ENCODE assay signal across 17 cellular contexts in the genomic region with DNA sequence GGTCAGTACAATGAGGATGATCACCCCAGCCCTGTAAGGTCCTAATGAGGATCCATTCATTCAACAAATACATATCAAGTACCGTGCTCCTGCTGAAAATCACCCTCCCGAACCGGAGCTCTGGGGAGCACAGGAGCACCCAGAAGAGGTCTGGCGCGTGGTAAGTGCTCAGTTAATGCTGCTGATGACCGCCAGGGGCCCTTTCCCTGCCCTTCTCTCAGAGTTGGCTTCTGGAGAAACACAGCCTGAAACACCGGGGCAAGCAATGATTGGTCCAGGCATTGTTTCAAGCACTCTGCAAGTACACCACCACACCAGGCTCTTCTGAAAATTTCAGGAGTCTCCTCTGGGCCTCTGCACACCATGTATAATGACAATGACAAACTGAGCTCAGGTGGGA. TPM values are rescaled to one million over a fixed set of nuclear protein-coding genes. Genes with fewer than 3 reads are reported as not detected.
DNase-seq lines count a peak whose midpoint lies in the region; ATAC-seq, FAIRE-seq and TF ChIP-seq lines count a peak whose summit lies in the region.
"Had no signal": no experiment of that assay in that cellular context is flagged by ENCODE, and none has a peak within 500 bp of the region (broad histone marks: within the 10 kb centered on the region; RNA-seq: fewer than 3 reads in every experiment).

No MANE protein-coding gene starts in this region.

- H3K4me3 ChIP-seq in K562 (no peak overlapping the region), mesendoderm (ENCODE audit: low read length) (no peak overlapping the region)
- H3K4me3 ChIP-seq: mucosa of descending colon had no signal

- peak; percentile 59 for DNase-seq in DMS 273 (lab: John Stamatoyannopoulos, UW; ENCODE audit: unreplicated experiment)
- DNase-seq in DMS 273 treated with DMSO at 0.1 percent for 48 hours (lab: John Stamatoyannopoulos, UW): no peak
- DNase-seq in HuH-7.5 (ENCODE audit: low spot score): peak; percentile 75
- peak; percentile 61 to 71 (median 67) for DNase-seq in K562 (ENCODE audit: extremely low read depth in 1 of 4, low spot score in 3 of 4)
- DNase-seq in mesendoderm: peak; percentile 66
- no peak for DNase-seq in NCI-H2029 (lab: John Stamatoyannopoulos, UW)
- DNase-seq in NCI-H1436 treated with DMSO at 0.1 percent for 48 hours (lab: John Stamatoyannopoulos, UW): no peak
- DNase-seq: activated B cell treated with CpG ODN at 0.5 μM for 24 hours, cortex of kidney, immature natural killer cell, KG1, mucosa of descending colon, NCI-H774, Right ventricle myocardium superior had no signal

- no peak overlapping the region for H4K8ac ChIP-seq in mesendoderm (ENCODE audit: low read depth, low read length)

- H3K36me3 ChIP-seq in K562 (ENCODE audit: control insufficient read depth, insufficient read depth, low read length) (no peaks in the 10 kb centered on the region), mesendoderm (ENCODE audit: control insufficient read depth, insufficient read depth, low read length) (no peaks in the 10 kb centered on the region)

- H2BK5ac ChIP-seq in mesendoderm (ENCODE audit: low read length): no peak overlapping the region

- no peak overlapping the region for H2BK15ac ChIP-seq in mesendoderm (replicated peaks; ENCODE audit: low read depth)

- peak in 1 of 2 experiments; percentile 61; a peak in 2 of 4 replicates for TF ChIP-seq RAD21 in K562 (CRISPR knock-in tag; conservative IDR thresholded peaks at IDR 0.05 in 1 of 2, IDR thresholded peaks at IDR 0.05 in 1 of 2)

- no peak overlapping the region for H3K18ac ChIP-seq in mesendoderm (ENCODE audit: low read length)

- in situ Hi-C loops in K562 (cut with MboI): loop anchor here (5.0 kb wide), 2 partner anchors 54 to 339 kb away; no protein-coding TSS in a partner anchor

- H3K4me2 ChIP-seq in K562 (ENCODE audit: insufficient read depth, low read length): no peak overlapping the region
- H3K4me2 ChIP-seq in mesendoderm (ENCODE audit: low read length): no peak overlapping the region

- peak; percentile 76 for FAIRE-seq in K562 (lab: Jason Lieb, UNC)

- TF ChIP-seq CTCF in K562 (IDR thresholded peaks at IDR 0.05 in 2 of 3, conservative IDR thresholded peaks at IDR 0.05 in 1 of 3; ENCODE audit: insufficient read depth in 2 of 3, low read depth in 1 of 3, low read length in 3 of 3): peak; percentile 67 to 74 (median 72)

- TF ChIP-seq EP300 in K562 (IDR thresholded peaks at IDR 0.05; ENCODE audit: low read length): no peak

- CTCF ChIA-PET in K562 (lab: Yijun Ruan, JAX; ENCODE audit: low intra/inter-chr PET ratio): interaction anchor here (1.2 kb wide), 1 partner anchor 61 kb away, joined by 3 read pairs; no protein-coding TSS in a partner anchor

- H4K20me1 ChIP-seq in K562 (replicated peaks; ENCODE audit: control insufficient read depth, insufficient read depth, low read length): no peaks in the 10 kb centered on the region

- H3K23ac ChIP-seq in mesendoderm (ENCODE audit: low read length): no peak overlapping the region

- 22% methylated on average over 7 of the region's 7 CpGs for WGBS in K562 (ENCODE audit: insufficient coverage, low coverage, missing lambda C conversion rate)
- WGBS in mesendoderm (ENCODE audit: extremely low coverage, insufficient coverage, low lambda C conversion rate): no CpG with 5 or more reads among the region's 7 CpGs

- no peaks in the 10 kb centered on the region for H3K9me1 ChIP-seq in K562 (ENCODE audit: control insufficient read depth, insufficient read depth, low read length)

- H3K27ac ChIP-seq in K562 (ENCODE audit: extremely low read depth, low read depth, low read length) (no peak overlapping the region), mesendoderm (ENCODE audit: low read depth, low read length) (no peak overlapping the region)
- H3K27ac ChIP-seq: 22Rv1 had no signal

- peaks cover 19 to 27% of the 10 kb centered on the region in 2 experiments for H3K4me1 ChIP-seq in K562 (replicated peaks in 1 of 2; ENCODE audit: control insufficient read depth in 2 of 2, insufficient read depth in 2 of 2, low read length in 2 of 2)
- peaks cover 2% of the 10 kb centered on the region for H3K4me1 ChIP-seq in mesendoderm (ENCODE audit: control insufficient read depth, low read depth, low read length)

- H3K56ac ChIP-seq in mesendoderm (ENCODE audit: low read length): no peak overlapping the region

- POLR2A ChIA-PET in K562 (lab: Yijun Ruan, JAX): interaction anchor here (0.6 to 1.7 kb wide), 6 partner anchors 10 to 276 kb away, joined by 3 to 6 read pairs (median 4); no protein-coding TSS in a partner anchor

- H2BK120ac ChIP-seq in mesendoderm (ENCODE audit: low read depth, low read length): no peak overlapping the region

- no peak overlapping the region for H3K4ac ChIP-seq in mesendoderm (ENCODE audit: low read depth, low read length)

- H3K9ac ChIP-seq in K562 (ENCODE audit: insufficient read depth in 1 of 2, low read depth in 2 of 2, low read length in 2 of 2) (peak overlapping the region in 1 of 2 experiments; percentile 50; a peak in 1 of 4 replicates), mesendoderm (ENCODE audit: low read length) (no peak overlapping the region)

- intact Hi-C loops in K562 (cut with micrococcal nuclease): no loop called here

- BruUV-seq in K562 (replicated peaks; lab: Mats Ljungman, UMichigan): no TSS peak

- H3K79me1 ChIP-seq in mesendoderm (ENCODE audit: low read length): peaks cover 3% of the 10 kb centered on the region

- H3K9me3 ChIP-seq in K562 (replicated peaks; ENCODE audit: control insufficient read depth, insufficient read depth, low read depth, low read length): no peaks in the 10 kb centered on the region
- H3K9me3 ChIP-seq: mucosa of descending colon had no signal

- TF ChIP-seq POLR2A in K562 (conservative IDR thresholded peaks at IDR 0.05): no peak

- H2AK5ac ChIP-seq in mesendoderm (ENCODE audit: low read length): no peak overlapping the region

- no peak overlapping the region for H4K5ac ChIP-seq in mesendoderm (ENCODE audit: low read length)

- H3K79me2 ChIP-seq in K562 (ENCODE audit: control insufficient read depth, insufficient read depth, low read length): peaks cover 13% of the 10 kb centered on the region
- H3K79me2 ChIP-seq in mesendoderm (ENCODE audit: control insufficient read depth, insufficient read depth, low read length): peaks cover 10% of the 10 kb centered on the region

- no peaks in the 10 kb centered on the region for H3K27me3 ChIP-seq in K562 (ENCODE audit: control insufficient read depth in 2 of 2, insufficient read depth in 2 of 2, low read length in 2 of 2)
- H3K27me3 ChIP-seq in mesendoderm (ENCODE audit: insufficient read depth, low read length, poor library complexity): no peaks in the 10 kb centered on the region

- peak overlapping the region; percentile 71 for H2AFZ ChIP-seq in K562 (ENCODE audit: low read depth, low read length)

- ATAC-seq in K562: peak; percentile 78
- no peak for ATAC-seq in HG03342 (IDR thresholded peaks at IDR 0.05; ENCODE audit: unreplicated experiment)
- ATAC-seq: activated naive CD4-positive, alpha-beta T cell treated with anti-CD3 and anti-CD28 coated beads, Interleukin-2, amount 50 U/mL, for 72 hours; mucosa of descending colon had no signal

RNA-seq across cellular contexts. Expression of gene CCDC86, which starts 3.8 kb away (rescaled TPM):
- total RNA-seq in K562 (2011; cell fraction: chromatin; rRNA removed; ENCODE audit: low replicate concordance): 6.7 and 23.4 TPM in 2 replicates
- 23.4 and 23.5 TPM in 2 replicates for total RNA-seq in K562 (2011; cell fraction: nucleolus; rRNA removed)
- 19.3 and 27.0 TPM in 2 replicates for total RNA-seq in K562 (2011; cell fraction: nucleoplasm; rRNA removed)
- total RNA-seq in K562 (2014; rRNA removed): 85.1 and 104 TPM in 2 replicates
- total RNA-seq in K562 (2014; rRNA removed; fragmentation: Illumina TruSeq; extraction: Trizol): 7.3 and 8.6 TPM in 2 replicates
- total RNA-seq in K562 (2015; rRNA removed; fragmentation: Illumina TruSeq; extraction: Trizol): 19.8 and 23.1 TPM in 2 replicates
- total RNA-seq in K562 (2021): 102 and 114 TPM in 2 replicates
- polyA plus RNA-seq in K562 (2011; rRNA removed): 25.2 and 34.9 TPM in 2 replicates
- 24.0 and 47.9 TPM in 2 replicates for polyA plus RNA-seq in K562 (2011; cell fraction: cytosol; rRNA removed)
- 132 and 234 TPM in 2 replicates for polyA plus RNA-seq in K562 (2011; cell fraction: nucleus; rRNA removed)
- polyA plus RNA-seq in K562 (2012): 34.4 and 105 TPM in 2 replicates
- polyA plus RNA-seq in K562 (2014; fragmentation: Illumina TruSeq; extraction: Trizol): 90.5 and 97.8 TPM in 2 replicates
- 1 to 10 TPM; 4.6 to 6.4 TPM for polyA plus RNA-seq in K562 (2014; fragmentation: Nextera tagmentation; extraction: Ambion mirVana)
- 76.8 and 80.6 TPM in 2 replicates for polyA plus RNA-seq in K562 (2014; rRNA removed)
- 13.3 and 14.0 TPM in 2 replicates for polyA minus RNA-seq in K562 (2011; rRNA and poly(A)+ RNA removed)
- polyA minus RNA-seq in K562 (2011; cell fraction: cytosol; rRNA and poly(A)+ RNA removed): 18.8 and 22.2 TPM in 2 replicates
- polyA minus RNA-seq in K562 (2011; cell fraction: nucleus; rRNA and poly(A)+ RNA removed): 28.7 and 29.6 TPM in 2 replicates
- 89.3 TPM for polyA plus RNA-seq in mesendoderm (2013, experiment 1 of 2)
- polyA plus RNA-seq in mesendoderm (2013, experiment 2 of 2): 91.6 TPM

RNA-seq across cellular contexts. Expression of gene PTGDR2, which starts 17.6 kb away (rescaled TPM):
- total RNA-seq in K562 (2011; cell fraction: chromatin; rRNA removed; ENCODE audit: low replicate concordance): 3.5 and 11.1 TPM in 2 replicates
- total RNA-seq in K562 (2011; cell fraction: nucleolus; rRNA removed): 9.9 and 14.3 TPM in 2 replicates
- total RNA-seq in K562 (2011; cell fraction: nucleoplasm; rRNA removed): 7.9 and 10.4 TPM in 2 replicates
- total RNA-seq in K562 (2014; rRNA removed) (1.9 and 2.5 TPM in 2 replicates), K562 (2014; rRNA removed; fragmentation: Illumina TruSeq; extraction: Trizol) (0.64 and 0.80 TPM in 2 replicates), K562 (2015; rRNA removed; fragmentation: Illumina TruSeq; extraction: Trizol) (0.87 and 1.1 TPM in 2 replicates), K562 (2021) (2.6 and 3.0 TPM in 2 replicates)
- polyA plus RNA-seq in K562 (2011; rRNA removed) (1.7 and 1.9 TPM in 2 replicates), K562 (2014; fragmentation: Illumina TruSeq; extraction: Trizol) (1.6 TPM in 2 replicates), K562 (2014; fragmentation: Nextera tagmentation; extraction: Ambion mirVana) (under 1 TPM; 0.51 to 0.55 TPM), K562 (2014; rRNA removed) (0.82 and 1.9 TPM in 2 replicates)
- polyA plus RNA-seq in K562 (2011; cell fraction: cytosol; rRNA removed): 1.8 and 5.9 TPM in 2 replicates
- polyA plus RNA-seq in K562 (2011; cell fraction: nucleus; rRNA removed): 2.1 and 3.4 TPM in 2 replicates
- polyA plus RNA-seq in K562 (2012): 5.2 and 7.0 TPM in 2 replicates
- 2.3 and 3.8 TPM in 2 replicates for polyA minus RNA-seq in K562 (2011; rRNA and poly(A)+ RNA removed)
- 3.7 and 4.8 TPM in 2 replicates for polyA minus RNA-seq in K562 (2011; cell fraction: cytosol; rRNA and poly(A)+ RNA removed)
- polyA minus RNA-seq in K562 (2011; cell fraction: nucleus; rRNA and poly(A)+ RNA removed): 2.3 and 2.7 TPM in 2 replicates
- 0.06 TPM for polyA plus RNA-seq in mesendoderm (2013, experiment 1 of 2)
- polyA plus RNA-seq in mesendoderm (2013, experiment 2 of 2): 0.07 TPM
- total RNA-seq: activated B cell treated with CpG ODN at 0.5 μM for 24 hours had no signal

RNA-seq across cellular contexts. Expression of gene ZP1, which starts 29.2 kb away (rescaled TPM):
- total RNA-seq in K562 (2011; cell fraction: chromatin; rRNA removed; ENCODE audit: low replicate concordance): not detected in 2 replicates
- total RNA-seq in K562 (2011; cell fraction: nucleolus; rRNA removed): not detected in 2 replicates
- not detected in 2 replicates for total RNA-seq in K562 (2011; cell fraction: nucleoplasm; rRNA removed)
- total RNA-seq in K562 (2014; rRNA removed) (not detected in 2 replicates), K562 (2014; rRNA removed; fragmentation: Illumina TruSeq; extraction: Trizol) (not detected in 2 replicates), K562 (2015; rRNA removed; fragmentation: Illumina TruSeq; extraction: Trizol) (not detected in 2 replicates), K562 (2021) (not detected in 2 replicates)
- polyA plus RNA-seq in K562 (2011; rRNA removed) (0.11 and 0.12 TPM in 2 replicates), K562 (2014; fragmentation: Illumina TruSeq; extraction: Trizol) (not detected in 2 replicates), K562 (2014; fragmentation: Nextera tagmentation; extraction: Ambion mirVana) (not detected), K562 (2014; rRNA removed) (0.15 TPM in 1 of 2 replicates, not detected in the other)
- polyA plus RNA-seq in K562 (2011; cell fraction: cytosol; rRNA removed): 0.04 and 0.66 TPM in 2 replicates
- 0.70 and 0.72 TPM in 2 replicates for polyA plus RNA-seq in K562 (2011; cell fraction: nucleus; rRNA removed)
- polyA plus RNA-seq in K562 (2012): 0.08 TPM in 1 of 2 replicates, not detected in the other
- polyA minus RNA-seq in K562 (2011; rRNA and poly(A)+ RNA removed): not detected in 2 replicates
- not detected in 2 replicates for polyA minus RNA-seq in K562 (2011; cell fraction: cytosol; rRNA and poly(A)+ RNA removed)
- 0.56 TPM in 1 of 2 replicates, not detected in the other for polyA minus RNA-seq in K562 (2011; cell fraction: nucleus; rRNA and poly(A)+ RNA removed)
- polyA plus RNA-seq in mesendoderm (2013, experiment 1 of 2): not detected
- polyA plus RNA-seq in mesendoderm (2013, experiment 2 of 2): not detected
- total RNA-seq: activated B cell treated with CpG ODN at 0.5 μM for 24 hours; activated naive CD4-positive, alpha-beta T cell treated with anti-CD3 and anti-CD28 coated beads, Interleukin-2, amount 50 U/mL, for 72 hours; Right ventricle myocardium superior had no signal
- polyA plus RNA-seq: immature natural killer cell had no signal

RNA-seq across cellular contexts. Expression of gene MS4A10, which starts 53.0 kb away (rescaled TPM):
- total RNA-seq in K562 (2011; cell fraction: chromatin; rRNA removed; ENCODE audit: low replicate concordance): not detected in 2 replicates
- not detected in 2 replicates for total RNA-seq in K562 (2011; cell fraction: nucleolus; rRNA removed)
- total RNA-seq in K562 (2011; cell fraction: nucleoplasm; rRNA removed): not detected in 2 replicates
- total RNA-seq in K562 (2014; rRNA removed) (not detected in 2 replicates), K562 (2014; rRNA removed; fragmentation: Illumina TruSeq; extraction: Trizol) (not detected in 2 replicates), K562 (2015; rRNA removed; fragmentation: Illumina TruSeq; extraction: Trizol) (not detected in 2 replicates), K562 (2021) (not detected in 2 replicates)
- polyA plus RNA-seq in K562 (2011; rRNA removed) (not detected in 2 replicates), K562 (2014; fragmentation: Illumina TruSeq; extraction: Trizol) (not detected in 2 replicates), K562 (2014; fragmentation: Nextera tagmentation; extraction: Ambion mirVana) (not detected), K562 (2014; rRNA removed) (not detected in 2 replicates)
- not detected in 2 replicates for polyA plus RNA-seq in K562 (2011; cell fraction: cytosol; rRNA removed)
- polyA plus RNA-seq in K562 (2011; cell fraction: nucleus; rRNA removed): not detected in 2 replicates
- polyA plus RNA-seq in K562 (2012): not detected in 2 replicates
- not detected in 2 replicates for polyA minus RNA-seq in K562 (2011; rRNA and poly(A)+ RNA removed)
- not detected in 2 replicates for polyA minus RNA-seq in K562 (2011; cell fraction: cytosol; rRNA and poly(A)+ RNA removed)
- not detected in 2 replicates for polyA minus RNA-seq in K562 (2011; cell fraction: nucleus; rRNA and poly(A)+ RNA removed)
- not detected for polyA plus RNA-seq in mesendoderm (2013, experiment 1 of 2)
- not detected for polyA plus RNA-seq in mesendoderm (2013, experiment 2 of 2)
- total RNA-seq: activated B cell treated with CpG ODN at 0.5 μM for 24 hours; activated naive CD4-positive, alpha-beta T cell treated with anti-CD3 and anti-CD28 coated beads, Interleukin-2, amount 50 U/mL, for 72 hours; Right ventricle myocardium superior had no signal
- polyA plus RNA-seq: immature natural killer cell had no signal

Comparison
In these comparisons a context has a peak if more than half of its experiments do, and no peak if none do; other contexts are left out.
1. DNase-seq: peak in DMS 273 (single experiment), HuH-7.5 (single experiment), K562 (4 of 4) and mesendoderm (single experiment); none in DMS 273 treated with DMSO at 0.1 percent for 48 hours (single experiment), NCI-H2029 (single experiment) and NCI-H1436 treated with DMSO at 0.1 percent for 48 hours (single experiment).